In genomic region chr11:47180006-47180787, GRCh38 we compare ENCODE assay signal across 11 cellular contexts. TPM values are rescaled to one million over a fixed set of nuclear protein-coding genes. Genes with fewer than 3 reads are reported as not detected.
DNase-seq lines count a peak whose midpoint lies in the region; ATAC-seq and TF ChIP-seq lines count a peak whose summit lies in the region.
"Had no signal": no experiment of that assay in that cellular context is flagged by ENCODE, and none has a peak within 500 bp of the region (broad histone marks: within the 10 kb centered on the region; RNA-seq: fewer than 3 reads in every experiment).

No MANE protein-coding gene starts in this region.

- H3K79me1 ChIP-seq in mesendoderm (ENCODE audit: low read length): peaks cover 17% of the 10 kb centered on the region

- intact Hi-C loops in left ventricle myocardium inferior (cut with micrococcal nuclease): no loop called here
- intact Hi-C loops in left cardiac atrium (cut with DNase I): loop anchor here (5.0 kb wide), 1 partner anchor 172 kb away; the partner anchor contains the start of gene MYBPC3 (in 2 of the 2)

- H3K4me2 ChIP-seq in mesendoderm (ENCODE audit: low read length): no peak overlapping the region

- H3K4me1 ChIP-seq in left ventricle myocardium inferior: peaks cover 97% of the 10 kb centered on the region
- H3K4me1 ChIP-seq in mesendoderm (ENCODE audit: control insufficient read depth, low read depth, low read length): peaks cover 3% of the 10 kb centered on the region

- no peak overlapping the region for H2BK15ac ChIP-seq in mesendoderm (replicated peaks; ENCODE audit: low read depth)

- H3K9me3 ChIP-seq in left ventricle myocardium inferior (replicated peaks): no peaks in the 10 kb centered on the region
- H3K9me3 ChIP-seq in T-helper 17 cell (ENCODE audit: control insufficient read depth, low read length, poor library complexity, severe bottlenecking): no peaks in the 10 kb centered on the region

- no peak overlapping the region for H3K9ac ChIP-seq in mesendoderm (ENCODE audit: low read length)

- no peak overlapping the region for H2BK120ac ChIP-seq in mesendoderm (ENCODE audit: low read depth, low read length)

- no peak for TF ChIP-seq CTCF in left ventricle myocardium inferior (IDR thresholded peaks at IDR 0.05; ENCODE audit: borderline replicate concordance)

- H3K36me3 ChIP-seq in left ventricle myocardium inferior: peaks cover 40% of the 10 kb centered on the region
- H3K36me3 ChIP-seq in mesendoderm (ENCODE audit: control insufficient read depth, insufficient read depth, low read length): peaks cover 5% of the 10 kb centered on the region

- H3K56ac ChIP-seq in mesendoderm (ENCODE audit: low read length): peak overlapping the region; percentile 5

- peak overlapping the region; percentile 75 for H3K27ac Mint-ChIP-seq in T-helper 17 cell

- ATAC-seq in left cardiac atrium (no peak), T-helper 17 cell (no peak)

- no peak overlapping the region for H2BK5ac ChIP-seq in mesendoderm (ENCODE audit: low read length)

- H2AK5ac ChIP-seq in mesendoderm (ENCODE audit: low read length): no peak overlapping the region

- H3K4me1 Mint-ChIP-seq in T-helper 17 cell: peaks cover 19% of the 10 kb centered on the region

- WGBS in mesendoderm (ENCODE audit: extremely low coverage, insufficient coverage, low lambda C conversion rate): no CpG with 5 or more reads among the region's 35 CpGs

- H4K8ac ChIP-seq in mesendoderm (ENCODE audit: low read depth, low read length): no peak overlapping the region

- H3K36me3 Mint-ChIP-seq in T-helper 17 cell (ENCODE audit: low read depth): no peaks in the 10 kb centered on the region

- no peak for DNase-seq in left ventricle myocardium inferior
- DNase-seq in left cardiac atrium: no peak
- no peak for DNase-seq in T-helper 17 cell
- DNase-seq in mesendoderm: no peak
- DNase-seq in glomerular visceral epithelial cell (ENCODE audit: extremely low spot score): no peak
- no peak for DNase-seq in DMS53 (lab: John Stamatoyannopoulos, UW)
- DNase-seq in SKM-1 treated with dmso at 0.1 percent for 144 hours (lab: John Stamatoyannopoulos, UW; ENCODE audit: unreplicated experiment): no peak
- DNase-seq: DMS79 had no signal

- no peak overlapping the region for H3K23ac ChIP-seq in mesendoderm (ENCODE audit: low read length)

- H3K79me2 ChIP-seq in mesendoderm (ENCODE audit: control insufficient read depth, insufficient read depth, low read length): peaks cover 20% of the 10 kb centered on the region

- H3K27ac ChIP-seq in left ventricle myocardium inferior (replicated peaks) (peak overlapping the region; percentile 98), mesendoderm (ENCODE audit: low read depth, low read length) (no peak overlapping the region), temporal lobe (ENCODE audit: low read depth, low read length) (peak overlapping the region; percentile 98)
- H3K27ac ChIP-seq: C4-2B, SK-N-MC had no signal

- no peak overlapping the region for H4K5ac ChIP-seq in mesendoderm (ENCODE audit: low read length)

- no peak overlapping the region for H3K18ac ChIP-seq in mesendoderm (ENCODE audit: low read length)

- H3K4me3 ChIP-seq in left ventricle myocardium inferior (peak overlapping the region; percentile 76), mesendoderm (ENCODE audit: low read length) (no peak overlapping the region)
- H3K4me3 ChIP-seq: SK-N-MC had no signal

- H3K4ac ChIP-seq in mesendoderm (ENCODE audit: low read depth, low read length): no peak overlapping the region

- peaks cover 11% of the 10 kb centered on the region for H3K27me3 Mint-ChIP-seq in T-helper 17 cell

- H3K27me3 ChIP-seq in left ventricle myocardium inferior (ENCODE audit: low read depth) (peaks cover 23% of the 10 kb centered on the region), mesendoderm (ENCODE audit: insufficient read depth, low read length, poor library complexity) (no peaks in the 10 kb centered on the region)

- no peak overlapping the region for H3K4me3 Mint-ChIP-seq in T-helper 17 cell

RNA-seq across cellular contexts. Expression of gene ARFGAP2, which starts 3.5 kb away (rescaled TPM):
- total RNA-seq in left ventricle myocardium inferior (47.8 TPM), left cardiac atrium (10 to 100 TPM; 41.4 to 54.4 TPM), T-helper 17 cell (100 to 1,000 TPM; 181 to 189 TPM), temporal lobe (79.4 TPM)
- polyA plus RNA-seq in mesendoderm (2013, experiment 1 of 2): 52.7 TPM
- 51.0 TPM for polyA plus RNA-seq in mesendoderm (2013, experiment 2 of 2)

RNA-seq across cellular contexts. Expression of gene PACSIN3, which starts 6.0 kb away (rescaled TPM):
- total RNA-seq in left ventricle myocardium inferior (198 TPM), left cardiac atrium (100 to 1,000 TPM; 108 to 126 TPM), T-helper 17 cell (1 to 10 TPM in 1 of 2 donors, under 1 TPM in 1; 0.30 to 1.4 TPM), temporal lobe (3.4 TPM)
- polyA plus RNA-seq in mesendoderm (2013, experiment 1 of 2): 18.0 TPM
- 18.0 TPM for polyA plus RNA-seq in mesendoderm (2013, experiment 2 of 2)

RNA-seq across cellular contexts. Expression of gene DDB2, which starts 34.6 kb away (rescaled TPM):
- total RNA-seq in left ventricle myocardium inferior (8.7 TPM), left cardiac atrium (10 to 100 TPM; 10.4 to 10.8 TPM), T-helper 17 cell (10 to 100 TPM; 75.3 to 77.0 TPM), temporal lobe (6.6 TPM)
- polyA plus RNA-seq in mesendoderm (2013, experiment 1 of 2): 21.6 TPM
- 22.0 TPM for polyA plus RNA-seq in mesendoderm (2013, experiment 2 of 2)

Comparison
In these comparisons a context has a peak if more than half of its experiments do, and no peak if none do; other contexts are left out.
1. RNA of gene PACSIN3, which starts 6.0 kb away (total RNA-seq): 198 TPM in left ventricle myocardium inferior (single experiment) and 108 to 126 TPM in left cardiac atrium; 3.4 TPM in temporal lobe (single experiment) and 0.30 to 1.4 TPM in T-helper 17 cell; every median in the first group is over 10 times any median in the second.